7 cellular contexts compared by ENCODE assay signal in the genomic region with DNA sequence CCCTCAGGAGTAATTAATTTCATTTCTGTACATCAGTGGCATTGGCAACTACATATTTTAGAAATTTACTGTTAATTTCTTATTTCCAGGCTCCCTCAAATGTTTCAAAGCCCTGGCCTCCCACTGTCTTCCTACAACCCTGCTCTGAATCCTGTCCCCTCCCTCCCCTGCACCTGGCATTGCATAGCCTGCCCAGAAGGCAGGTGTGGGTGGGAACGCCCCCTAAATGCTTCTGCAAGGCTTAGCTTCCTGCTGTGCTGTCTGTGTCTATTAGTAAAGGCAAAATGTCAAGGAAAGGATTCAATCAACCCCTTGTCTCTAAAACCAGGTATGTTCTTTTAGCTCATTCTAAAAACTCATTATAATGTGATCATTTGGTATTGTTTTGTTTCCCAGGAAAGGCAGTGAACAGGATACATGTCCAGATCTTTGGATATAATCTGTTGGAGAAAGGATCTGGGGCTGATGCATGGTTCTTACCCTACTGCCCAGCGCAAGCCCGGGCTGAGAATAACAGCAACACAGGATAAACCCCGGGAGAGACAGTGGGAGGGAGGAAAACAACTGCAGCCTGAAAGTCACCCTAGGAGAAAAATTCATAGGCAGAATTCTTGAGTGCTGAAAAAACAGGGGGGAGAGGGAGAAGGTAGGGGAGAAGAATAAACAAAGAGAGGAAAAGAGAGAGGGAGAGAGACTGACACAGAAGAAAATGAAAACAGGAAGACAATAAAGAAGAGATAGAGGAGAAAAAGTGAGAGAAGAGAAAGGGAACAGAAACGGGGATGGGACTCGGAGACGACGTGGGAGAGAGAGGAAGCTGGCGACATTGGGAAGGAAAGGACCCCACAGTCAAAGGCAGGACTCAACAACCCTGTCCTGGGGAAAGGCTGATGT. TPM values are rescaled to one million over a fixed set of nuclear protein-coding genes. Genes with fewer than 3 reads are reported as not detected.
DNase-seq lines count a peak whose midpoint lies in the region; ATAC-seq and TF ChIP-seq lines count a peak whose summit lies in the region.

No MANE protein-coding gene starts in this region.

- WGBS in mesodermal cell (ENCODE audit: insufficient coverage in 2 of 2), 2 experiments, result 4 to 6% methylated on average over 8 to 9 of the region's 9 CpGs

- H3K4me3 Mint-ChIP-seq in MCF 10A (ENCODE audit: unreplicated experiment), result peak overlapping the region; percentile 63

- peaks cover 7% of the 10 kb centered on the region for H3K36me3 Mint-ChIP-seq in MCF 10A (ENCODE audit: insufficient read depth, unreplicated experiment)

- peaks cover 5% of the 10 kb centered on the region for H3K27me3 ChIP-seq in GM06990 (replicated peaks; ENCODE audit: control insufficient read depth, insufficient read depth, low read length)

- H3K36me3 ChIP-seq in GM06990 (ENCODE audit: control insufficient read depth, insufficient read depth, low read length) (no peaks in the 10 kb centered on the region), mesodermal cell (ENCODE audit: control insufficient read depth, insufficient read depth, low read length) (no peaks in the 10 kb centered on the region)

- ATAC-seq in GM18907 (IDR thresholded peaks at IDR 0.05; ENCODE audit: unreplicated experiment), result no peak

- CTCF ChIA-PET in MCF 10A (lab: Yijun Ruan, JAX), result interaction anchor here (1.1 to 1.3 kb wide), 3 partner anchors 18 to 36 kb away, joined by 3 to 4 read pairs (median 3); no protein-coding TSS in a partner anchor

- no peak for TF ChIP-seq CTCF in GM06990 (IDR thresholded peaks at IDR 0.05; ENCODE audit: insufficient read depth, low read length, poor library complexity, severe bottlenecking)
- no peak for TF ChIP-seq CTCF in MCF 10A (IDR thresholded peaks at IDR 0.05; ENCODE audit: unreplicated experiment)

- no peak overlapping the region for H3K27ac Mint-ChIP-seq in MCF 10A (ENCODE audit: low read depth, unreplicated experiment)

- H3K27me3 Mint-ChIP-seq in MCF 10A (ENCODE audit: insufficient read depth, unreplicated experiment), result peaks cover 26% of the 10 kb centered on the region

- BruUV-seq in MCF 10A (replicated peaks; lab: Mats Ljungman, UMichigan), result no TSS peak

- peaks cover 3% of the 10 kb centered on the region for H3K4me1 ChIP-seq in mesodermal cell (ENCODE audit: control insufficient read depth, insufficient read depth, low read length, poor library complexity, severe bottlenecking)

- H3K9me3 Mint-ChIP-seq in MCF 10A (ENCODE audit: unreplicated experiment), result no peaks in the 10 kb centered on the region

- H3K27ac ChIP-seq in mesodermal cell (ENCODE audit: low read depth, low read length, severe bottlenecking), result no peak overlapping the region

- intact Hi-C loops in MCF 10A (cut with micrococcal nuclease), result no loop called here

- H3K4me3 ChIP-seq in GM06990 (replicated peaks; ENCODE audit: low read depth, low read length), result peak overlapping the region; percentile 61; the same call in 1 of the 2 replicates
- peak overlapping the region; percentile 55 for H3K4me3 ChIP-seq in mesodermal cell (ENCODE audit: extremely low read depth, insufficient read depth, low read length, poor library complexity, severe bottlenecking)

- DNase-seq in GM06990 (ENCODE audit: extremely low read depth, insufficient read length) (no peak), NCI-H187 treated with DMSO at 0.1 percent for 48 hours (lab: John Stamatoyannopoulos, UW) (peak; percentile 40), MCF 10A (ENCODE audit: unreplicated experiment) (no peak), SK-N-DZ (ENCODE audit: low spot score) (no peak), cerebellar nuclear complex (lab: John Stamatoyannopoulos, UW) (no peak)

- peaks cover 7% of the 10 kb centered on the region for H3K9me3 ChIP-seq in mesodermal cell (ENCODE audit: control insufficient read depth, low read length)

- POLR2A ChIA-PET in MCF 10A (lab: Yijun Ruan, JAX), result interaction anchor here (0.6 to 3.3 kb wide), 9 partner anchors 11 to 858 kb away, joined by 3 to 57 read pairs (median 3); no protein-coding TSS in a partner anchor

- H3K4me1 Mint-ChIP-seq in MCF 10A (ENCODE audit: insufficient read depth, unreplicated experiment), result peaks cover 8% of the 10 kb centered on the region

RNA-seq across cellular contexts. Expression of a gene that starts 0.6 kb away (rescaled TPM):
- 0.12 TPM in 2 replicates for total RNA-seq in MCF 10A (2022)
- 0.92 TPM for polyA plus RNA-seq in mesodermal cell (2013, experiment 1 of 2)
- 0.71 TPM for polyA plus RNA-seq in mesodermal cell (2013, experiment 2 of 2)
- polyA plus RNA-seq in SK-N-DZ (2014; cell fraction: cytosol; rRNA removed), result 0.12 and 0.32 TPM in 2 replicates
- 0.08 and 0.30 TPM in 2 replicates for polyA plus RNA-seq in SK-N-DZ (2014; cell fraction: nucleus; rRNA removed)

RNA-seq across cellular contexts. Expression of a gene that starts 35.3 kb away (rescaled TPM):
- total RNA-seq in MCF 10A (2022), result not detected in 2 replicates
- not detected for polyA plus RNA-seq in mesodermal cell (2013, experiment 1 of 2)
- polyA plus RNA-seq in mesodermal cell (2013, experiment 2 of 2), result not detected
- polyA plus RNA-seq in SK-N-DZ (2014; cell fraction: cytosol; rRNA removed), result not detected in 2 replicates
- polyA plus RNA-seq in SK-N-DZ (2014; cell fraction: nucleus; rRNA removed), result not detected in 2 replicates
